In the genomic region with DNA sequence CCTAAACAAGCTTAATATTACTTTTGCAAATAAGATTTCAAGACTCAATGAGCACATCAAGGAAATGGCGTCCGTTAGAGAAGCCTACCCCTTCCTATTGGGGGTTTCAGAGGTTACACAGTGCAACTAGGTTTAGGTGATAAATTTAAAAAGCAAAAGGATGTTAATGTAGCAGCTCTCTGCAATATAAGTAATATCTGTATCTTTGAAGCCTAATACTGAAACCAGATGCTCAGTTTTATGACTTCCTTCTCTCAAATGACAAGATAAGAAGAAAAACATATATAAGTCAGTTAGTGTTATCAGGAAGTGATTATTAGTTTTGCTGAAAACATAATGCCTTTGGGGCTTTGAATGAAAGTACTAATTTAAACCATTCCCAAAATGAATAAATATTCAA, we compare ENCODE assay signal across 17 cellular contexts. TPM values are rescaled to one million over a fixed set of nuclear protein-coding genes. Genes with fewer than 3 reads are reported as not detected.
A peak's percentile ranks its signal among the peaks of the same experiment; 100 is the strongest.
DNase-seq lines count a peak whose midpoint lies in the region; ATAC-seq and TF ChIP-seq lines count a peak whose summit lies in the region.
"Had no signal": no experiment of that assay in that cellular context is flagged by ENCODE, and none has a peak within 500 bp of the region (broad histone marks: within the 10 kb centered on the region; RNA-seq: fewer than 3 reads in every experiment).

No MANE protein-coding gene starts in this region.

- CTCF ChIA-PET in mammary epithelial cell (lab: Charles Lee; ENCODE audit: low non-redundant PET), result no interaction called here

- no peaks in the 10 kb centered on the region for H3K9me3 ChIP-seq in mammary epithelial cell (replicated peaks; ENCODE audit: insufficient read depth, low read length)
- H3K9me3 ChIP-seq: uterus had no signal

- H3K9me3 Mint-ChIP-seq in activated T-cell treated with anti-CD3 and anti-CD28 coated beads, Interleukin-2, amount 50 U/mL, for 72 hours, result peaks cover 0 to 2% of the 10 kb centered on the region in 2 donors
- H3K9me3 Mint-ChIP-seq in activated T-cell treated with anti-CD3 and anti-CD28 coated beads, Interleukin-2, amount 50 U/mL, for 24 hours, result no peaks in the 10 kb centered on the region
- peaks cover 0 to 4% of the 10 kb centered on the region in 2 donors for H3K9me3 Mint-ChIP-seq in stimulated activated naive B cell treated with anti-CD40 and anti-IgM and Interleukin-4, amounts not matched to agents 10 μg/mL and 1 μg/mL and 100 μg/mL, for 72 hours
- H3K9me3 Mint-ChIP-seq in natural killer cell, result no peaks in the 10 kb centered on the region

- peaks cover 12% of the 10 kb centered on the region for H3K27me3 Mint-ChIP-seq in activated T-cell treated with anti-CD3 and anti-CD28 coated beads, Interleukin-2, amount 50 U/mL, for 72 hours (ENCODE audit: low read depth)
- peaks cover 4% of the 10 kb centered on the region for H3K27me3 Mint-ChIP-seq in activated T-cell treated with anti-CD3 and anti-CD28 coated beads, Interleukin-2, amount 50 U/mL, for 24 hours
- H3K27me3 Mint-ChIP-seq in stimulated activated naive B cell treated with anti-CD40 and anti-IgM and Interleukin-4, amounts not matched to agents 10 μg/mL and 1 μg/mL and 100 μg/mL, for 72 hours, result peaks cover 6 to 13% of the 10 kb centered on the region in 2 donors
- H3K27me3 Mint-ChIP-seq in natural killer cell (ENCODE audit: low read depth in 2 of 2), result peaks cover 10 to 18% of the 10 kb centered on the region in 2 donors

- peaks cover 10% of the 10 kb centered on the region for H3K4me1 Mint-ChIP-seq in activated T-cell treated with anti-CD3 and anti-CD28 coated beads, Interleukin-2, amount 50 U/mL, for 72 hours (ENCODE audit: low read depth)
- peaks cover 14% of the 10 kb centered on the region for H3K4me1 Mint-ChIP-seq in activated T-cell treated with anti-CD3 and anti-CD28 coated beads, Interleukin-2, amount 50 U/mL, for 24 hours (ENCODE audit: low read depth)
- peaks cover 0 to 6% of the 10 kb centered on the region in 2 donors for H3K4me1 Mint-ChIP-seq in stimulated activated naive B cell treated with anti-CD40 and anti-IgM and Interleukin-4, amounts not matched to agents 10 μg/mL and 1 μg/mL and 100 μg/mL, for 72 hours
- H3K4me1 Mint-ChIP-seq in natural killer cell, result no peaks in the 10 kb centered on the region

- intact Hi-C loops in mammary epithelial cell (cut with micrococcal nuclease), result no loop called here
- intact Hi-C loops in natural killer cell (cut with micrococcal nuclease), result no loop called here

- ATAC-seq in activated T-cell treated with anti-CD3 and anti-CD28 coated beads, Interleukin-2, amount 50 U/mL, for 72 hours (replicated peaks in 1 of 2), result peak; percentile 52 to 76
- peak; percentile 78 for ATAC-seq in GM21576 (IDR thresholded peaks at IDR 0.05; ENCODE audit: unreplicated experiment)
- ATAC-seq in HG03432 (IDR thresholded peaks at IDR 0.05; ENCODE audit: unreplicated experiment), result peak; percentile 74
- peak; percentile 67 to 93 for ATAC-seq in stimulated activated naive B cell treated with anti-CD40 and anti-IgM and Interleukin-4, amounts not matched to agents 10 μg/mL and 1 μg/mL and 100 μg/mL, for 72 hours (replicated peaks)
- no peak for ATAC-seq in natural killer cell
- ATAC-seq: Panc1 had no signal

- no peak overlapping the region for H3K4me3 Mint-ChIP-seq in activated T-cell treated with anti-CD3 and anti-CD28 coated beads, Interleukin-2, amount 50 U/mL, for 72 hours
- no peak overlapping the region for H3K4me3 Mint-ChIP-seq in activated T-cell treated with anti-CD3 and anti-CD28 coated beads, Interleukin-2, amount 50 U/mL, for 24 hours
- no peak overlapping the region for H3K4me3 Mint-ChIP-seq in stimulated activated naive B cell treated with anti-CD40 and anti-IgM and Interleukin-4, amounts not matched to agents 10 μg/mL and 1 μg/mL and 100 μg/mL, for 72 hours
- H3K4me3 Mint-ChIP-seq in natural killer cell, result no peak overlapping the region

- no peaks in the 10 kb centered on the region for H3K4me1 ChIP-seq in mammary epithelial cell (ENCODE audit: insufficient read depth, low read length)
- H3K4me1 ChIP-seq: uterus had no signal

- no peaks in the 10 kb centered on the region for H4K20me1 ChIP-seq in mammary epithelial cell (ENCODE audit: insufficient read depth, low read length)

- no peak overlapping the region for H3K4me2 ChIP-seq in mammary epithelial cell (ENCODE audit: insufficient read depth, low read depth, low read length)

- BruUV-seq in mammary epithelial cell (replicated peaks; lab: Mats Ljungman, UMichigan), result no TSS peak

- no peak overlapping the region for H2AFZ ChIP-seq in mammary epithelial cell (ENCODE audit: low read depth, low read length)

- WGBS in mammary epithelial cell (ENCODE audit: low coverage, missing lambda C conversion rate), result 94% methylated on average over 2 of the region's 2 CpGs

- H3K27ac Mint-ChIP-seq in activated T-cell treated with anti-CD3 and anti-CD28 coated beads, Interleukin-2, amount 50 U/mL, for 72 hours, result peak overlapping the region; percentile 43
- no peak overlapping the region for H3K27ac Mint-ChIP-seq in activated T-cell treated with anti-CD3 and anti-CD28 coated beads, Interleukin-2, amount 50 U/mL, for 24 hours
- H3K27ac Mint-ChIP-seq in stimulated activated naive B cell treated with anti-CD40 and anti-IgM and Interleukin-4, amounts not matched to agents 10 μg/mL and 1 μg/mL and 100 μg/mL, for 72 hours, result no peak overlapping the region
- H3K27ac Mint-ChIP-seq in natural killer cell, result no peak overlapping the region

- H3K9ac ChIP-seq in mammary epithelial cell (ENCODE audit: insufficient read depth, low read length), result no peak overlapping the region

- no peak overlapping the region for H3K27ac ChIP-seq in mammary epithelial cell (ENCODE audit: insufficient read depth, low read depth, low read length)
- H3K27ac ChIP-seq: cardiac muscle cell, uterus had no signal

- dilution Hi-C loops in mammary epithelial cell (cut with HindIII; ENCODE audit: low sequenced_read_pairs), result no loop called here

- in situ Hi-C loops in mammary epithelial cell (cut with MboI; ENCODE audit: low sequenced_read_pairs in 2 of 2), result loop anchor here (25.0 kb wide), 1 partner anchor 482 kb away; no protein-coding TSS in a partner anchor

- no peaks in the 10 kb centered on the region for H3K27me3 ChIP-seq in mammary epithelial cell (ENCODE audit: insufficient read depth, low read length)
- H3K27me3 ChIP-seq: cardiac muscle cell, uterus had no signal

- DNase-seq in activated T-cell treated with anti-CD3 and anti-CD28 coated beads, Interleukin-2, amount 50 U/mL, for 72 hours, result no peak
- DNase-seq in activated T-cell treated with anti-CD3 and anti-CD28 coated beads, Interleukin-2, amount 50 U/mL, for 24 hours, result no peak
- no peak for DNase-seq in stimulated activated naive B cell treated with anti-CD40 and anti-IgM and Interleukin-4, amounts not matched to agents 10 μg/mL and 1 μg/mL and 100 μg/mL, for 72 hours
- no peak for DNase-seq in mammary epithelial cell
- DNase-seq in NCI-H1092 treated with DMSO at 0.1 percent for 48 hours (lab: John Stamatoyannopoulos, UW), result no peak
- no peak for DNase-seq in natural killer cell
- DNase-seq: activated CD4-positive, alpha-beta T cell treated with anti-CD3 and anti-CD28 coated beads, Interleukin-2, amount 50 U/mL, for 1 hour; activated naive CD4-positive, alpha-beta T cell treated with anti-CD3 and anti-CD28 coated beads, Interleukin-2, amount 50 U/mL, for 16 hours; glutamatergic neuron; NCI-H1092; NCI-H446 treated with DMSO at 0.1 percent for 48 hours; stimulated activated CD8-positive, alpha-beta memory T cell treated with anti-CD3 and anti-CD28 coated beads, Interleukin-4, amount 100 ng/mL, for 48 hours; uterus had no signal

- no peaks in the 10 kb centered on the region for H3K36me3 Mint-ChIP-seq in activated T-cell treated with anti-CD3 and anti-CD28 coated beads, Interleukin-2, amount 50 U/mL, for 72 hours (ENCODE audit: insufficient read depth in 2 of 2)
- no peaks in the 10 kb centered on the region for H3K36me3 Mint-ChIP-seq in activated T-cell treated with anti-CD3 and anti-CD28 coated beads, Interleukin-2, amount 50 U/mL, for 24 hours (ENCODE audit: low read depth)
- H3K36me3 Mint-ChIP-seq in stimulated activated naive B cell treated with anti-CD40 and anti-IgM and Interleukin-4, amounts not matched to agents 10 μg/mL and 1 μg/mL and 100 μg/mL, for 72 hours, result no peaks in the 10 kb centered on the region
- H3K36me3 Mint-ChIP-seq in natural killer cell, result no peaks in the 10 kb centered on the region

- no peaks in the 10 kb centered on the region for H3K79me2 ChIP-seq in mammary epithelial cell (ENCODE audit: insufficient read depth, low read length)

- TF ChIP-seq CTCF in mammary epithelial cell (conservative IDR thresholded peaks at IDR 0.05 in 1 of 2, IDR thresholded peaks at IDR 0.05 in 1 of 2; ENCODE audit: extremely low read depth in 1 of 2, insufficient read depth in 1 of 2, low read depth in 1 of 2, low read length in 2 of 2) (no peak), natural killer cell (IDR thresholded peaks at IDR 0.05) (no peak)

- no peaks in the 10 kb centered on the region for H3K36me3 ChIP-seq in mammary epithelial cell (ENCODE audit: insufficient read depth, low read length)
- H3K36me3 ChIP-seq: cardiac muscle cell, uterus had no signal

- H3K4me3 ChIP-seq in mammary epithelial cell (replicated peaks in 1 of 3; ENCODE audit: insufficient read depth in 1 of 3, low read depth in 2 of 3, low read length in 3 of 3), result no peak overlapping the region
- H3K4me3 ChIP-seq: cardiac muscle cell, uterus had no signal

RNA-seq across cellular contexts. Expression of a gene that starts 54.3 kb away (rescaled TPM):
- 10 to 100 TPM; 59.9 to 61.6 TPM for total RNA-seq in activated T-cell treated with anti-CD3 and anti-CD28 coated beads, Interleukin-2, amount 50 U/mL, for 72 hours
- 10 to 100 TPM; 50.1 to 79.9 TPM for total RNA-seq in mammary epithelial cell
- polyA plus RNA-seq in mammary epithelial cell, result 20.5 TPM
- 146 TPM for polyA minus RNA-seq in mammary epithelial cell
- total RNA-seq in natural killer cell, result 100 to 1,000 TPM; 107 to 122 (median 116) TPM

Comparison
In these comparisons a context has a peak if more than half of its experiments do, and no peak if none do; other contexts are left out.
1. ATAC-seq: peak in activated T-cell treated with anti-CD3 and anti-CD28 coated beads, Interleukin-2, amount 50 U/mL, for 72 hours (2 of 2), GM21576 (single experiment), HG03432 (single experiment) and stimulated activated naive B cell treated with anti-CD40 and anti-IgM and Interleukin-4, amounts not matched to agents 10 μg/mL and 1 μg/mL and 100 μg/mL, for 72 hours (2 of 2); none in natural killer cell (0 of 3).